Comparison of ENCODE assay signal across 27 cellular contexts in the genomic region with DNA sequence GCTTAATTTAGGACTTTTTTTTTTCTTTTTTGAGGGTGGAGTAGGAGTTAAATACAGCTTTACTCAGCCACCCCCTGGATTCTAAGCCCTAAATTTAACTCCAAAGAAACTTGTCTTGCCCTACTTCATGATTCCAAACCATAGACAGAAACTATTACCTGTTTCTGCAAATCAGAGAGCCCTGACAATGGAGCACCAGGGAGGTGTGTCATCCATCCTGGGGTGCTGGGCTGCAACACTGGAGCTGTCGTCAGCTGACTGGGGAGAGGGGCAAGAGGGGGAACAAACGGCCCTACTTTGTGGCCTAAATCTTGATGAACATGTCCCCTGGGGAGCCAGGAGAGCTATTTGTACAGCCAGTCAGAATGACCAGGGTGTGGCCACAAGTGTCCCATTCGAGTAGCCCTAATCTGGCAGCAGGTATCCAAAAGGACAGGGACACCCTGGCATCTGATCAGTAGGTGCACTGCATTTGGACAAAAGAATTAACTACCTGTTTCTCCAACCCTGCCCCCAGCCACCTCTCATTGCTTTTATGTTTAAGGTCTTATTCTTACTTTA.
"Had no signal": no experiment of that assay in that cellular context is flagged by ENCODE, and none has a peak within 500 bp of the region (broad histone marks: within the 10 kb centered on the region; RNA-seq: fewer than 3 reads in every experiment).

No MANE protein-coding gene starts in this region.

- H3K27me3 Mint-ChIP-seq: activated B cell treated with CpG ODN at 0.5 μM for 24 hours; activated CD8-positive, alpha-beta T cell treated with anti-CD3 and anti-CD28 coated beads for 36 hours; activated naive CD8-positive, alpha-beta T cell; activated T-helper 17 cell treated with anti-CD3 and anti-CD28 coated beads, Interleukin-2, amount 50 U/mL, for 72 hours; central memory CD8-positive, alpha-beta T cell; dendritic cell treated with granulocyte-macrophage colony-stimulating factor and Interleukin-4, amounts not matched to agents 40 ng/mL and 50 ng/mL, for 4 days had no signal

- H3K27ac Mint-ChIP-seq: activated B cell treated with CpG ODN at 0.5 μM for 24 hours; activated CD8-positive, alpha-beta T cell treated with anti-CD3 and anti-CD28 coated beads for 36 hours; activated naive CD8-positive, alpha-beta T cell; activated T-helper 17 cell treated with anti-CD3 and anti-CD28 coated beads, Interleukin-2, amount 50 U/mL, for 72 hours; dendritic cell treated with granulocyte-macrophage colony-stimulating factor and Interleukin-4, amounts not matched to agents 40 ng/mL and 50 ng/mL, for 4 days; endodermal cell had no signal

- H3K36me3 ChIP-seq: brain microvascular endothelial cell had no signal

- H3K36me3 Mint-ChIP-seq: activated naive CD8-positive, alpha-beta T cell had no signal

- H3K27ac ChIP-seq: brain microvascular endothelial cell, coronary artery, dorsolateral prefrontal cortex, WERI-Rb-1 had no signal

- DNase-seq: activated B cell treated with CpG ODN at 0.5 μM for 24 hours; activated CD4-positive, alpha-beta T cell treated with anti-CD3 and anti-CD28 coated beads for 48 hours; activated CD4-positive, alpha-beta T cell treated with anti-CD3 and anti-CD28 coated beads, Interleukin-2, amount 50 U/mL, for 1 hour; activated CD4-positive, alpha-beta T cell treated with anti-CD3 and anti-CD28 coated beads, Interleukin-2, amount 50 U/mL, for 48 hours; activated CD8-positive, alpha-beta memory T cell treated with anti-CD3 and anti-CD28 coated beads for 24 hours; activated effector memory CD4-positive, alpha-beta T cell treated with Interleukin-2 at 50 U/mL for 16 hours; activated gamma-delta T cell treated with Interleukin-2 at 50 U/mL for 16 hours; activated naive CD4-positive, alpha-beta T cell treated with anti-CD3 and anti-CD28 coated beads, Interleukin-2, amount 50 U/mL, for 16 hours; activated naive CD4-positive, alpha-beta T cell treated with Interleukin-2 at 50 U/mL for 16 hours; activated T-cell treated with anti-CD3 and anti-CD28 coated beads, Interleukin-2, amount 50 U/mL, for 4 hours; amniotic stem cell; anterior cingulate cortex; brain microvascular endothelial cell; dorsolateral prefrontal cortex; effector memory CD4-positive, alpha-beta T cell; endodermal cell; foreskin fibroblast; T-helper 2 cell; WERI-Rb-1 had no signal

- H3K4me1 Mint-ChIP-seq: activated B cell treated with CpG ODN at 0.5 μM for 24 hours had no signal

- H3K4me3 Mint-ChIP-seq: activated B cell treated with CpG ODN at 0.5 μM for 24 hours; activated CD8-positive, alpha-beta T cell treated with anti-CD3 and anti-CD28 coated beads for 36 hours; activated naive CD8-positive, alpha-beta T cell; activated T-cell treated with anti-CD3 and anti-CD28 coated beads, Interleukin-2, amount 50 U/mL, for 4 hours; activated T-helper 17 cell treated with anti-CD3 and anti-CD28 coated beads, Interleukin-2, amount 50 U/mL, for 72 hours; central memory CD8-positive, alpha-beta T cell; dendritic cell treated with granulocyte-macrophage colony-stimulating factor and Interleukin-4, amounts not matched to agents 40 ng/mL and 50 ng/mL, for 4 days; endodermal cell had no signal

- H3K9me3 Mint-ChIP-seq: activated B cell treated with CpG ODN at 0.5 μM for 24 hours; activated CD8-positive, alpha-beta T cell treated with anti-CD3 and anti-CD28 coated beads for 36 hours; activated T-cell treated with anti-CD3 and anti-CD28 coated beads, Interleukin-2, amount 50 U/mL, for 4 hours; activated T-helper 17 cell treated with anti-CD3 and anti-CD28 coated beads, Interleukin-2, amount 50 U/mL, for 72 hours; central memory CD8-positive, alpha-beta T cell; dendritic cell treated with granulocyte-macrophage colony-stimulating factor and Interleukin-4, amounts not matched to agents 40 ng/mL and 50 ng/mL, for 4 days; endodermal cell had no signal

- H3K27me3 ChIP-seq: brain microvascular endothelial cell, dorsolateral prefrontal cortex had no signal

- ATAC-seq: activated CD4-positive, CD25-positive, alpha-beta regulatory T cell treated with anti-CD3 and anti-CD28 coated beads, Interleukin-2, amount 50 U/mL, for 24 hours; activated T-cell treated with anti-CD3 and anti-CD28 coated beads, Interleukin-2, amount 50 U/mL, for 4 hours; esophagus mucosa had no signal

- H3K4me3 ChIP-seq: coronary artery, dorsolateral prefrontal cortex had no signal
